ENCODE assay signal across 15 cellular contexts in genomic region chr17:19017401-19017800, GRCh38. TPM values are rescaled to one million over a fixed set of nuclear protein-coding genes. Genes with fewer than 3 reads are reported as not detected.
"Had no signal": no experiment of that assay in that cellular context is flagged by ENCODE, and none has a peak within 500 bp of the region (broad histone marks: within the 10 kb centered on the region; RNA-seq: fewer than 3 reads in every experiment).

No MANE protein-coding gene starts in this region.

- H3K4me3 ChIP-seq: transverse colon had no signal

- ATAC-seq: activated T-helper 17 cell treated with anti-CD3 and anti-CD28 coated beads, Interleukin-2, amount 50 U/mL, for 72 hours; SK-N-SH treated with all-trans-retinoic acid at 6 μM for 48 hours; T-helper 17 cell had no signal

- DNase-seq: activated B cell treated with CpG ODN at 0.5 μM for 24 hours; activated CD4-positive, alpha-beta T cell treated with anti-CD3 and anti-CD28 coated beads, Interleukin-2, amount 50 U/mL, for 1 hour; activated T-cell treated with anti-CD3 and anti-CD28 coated beads for 4 hours; amygdala; brain microvascular endothelial cell; cerebellar nuclear complex; dermis blood vessel endothelial cell; endodermal cell; substantia nigra; T-helper 17 cell had no signal

- H3K9me3 ChIP-seq: transverse colon had no signal

- H3K27me3 ChIP-seq: transverse colon had no signal

- H3K27ac ChIP-seq: brain microvascular endothelial cell, transverse colon had no signal

- H3K36me3 ChIP-seq: brain microvascular endothelial cell, transverse colon had no signal

RNA-seq across cellular contexts. Expression of gene FAM83G, which starts 12.8 kb away (rescaled TPM):
- polyA plus RNA-seq: neural cell had no signal

RNA-seq across cellular contexts. Expression of gene GRAP, which starts 29.4 kb away (rescaled TPM):
- total RNA-seq: osteocyte had no signal
